Comparison of ENCODE assay signal across 19 cellular contexts in genomic region chr20:64220891-64221527, GRCh38. TPM values are rescaled to one million over a fixed set of nuclear protein-coding genes. Genes with fewer than 3 reads are reported as not detected.
DNase-seq lines count a peak whose midpoint lies in the region; ATAC-seq, FAIRE-seq and TF ChIP-seq lines count a peak whose summit lies in the region.
"Had no signal": no experiment of that assay in that cellular context is flagged by ENCODE, and none has a peak within 500 bp of the region (broad histone marks: within the 10 kb centered on the region; RNA-seq: fewer than 3 reads in every experiment).

No MANE protein-coding gene starts in this region.

- H3K4me2 ChIP-seq in BLaER1 = 0 out of 2 replicates have a peak overlapping the region, but pooled peaks have one; percentile 13
- peak overlapping the region; percentile 70 for H3K4me2 ChIP-seq in K562 (ENCODE audit: insufficient read depth, low read length)

- H3K27ac Mint-ChIP-seq in nephron progenitor cell = peak overlapping the region; percentile 80
- H3K27ac Mint-ChIP-seq: CD4-positive, alpha-beta memory T cell had no signal

- no peak overlapping the region for H3K4me3 Mint-ChIP-seq in nephron progenitor cell
- H3K4me3 Mint-ChIP-seq: CD4-positive, alpha-beta memory T cell had no signal

- H3K27me3 ChIP-seq in BLaER1 = peaks cover 9% of the 10 kb centered on the region; the same call in 1 of the 2 replicates
- H3K27me3 ChIP-seq in K562 (ENCODE audit: control insufficient read depth in 2 of 2, insufficient read depth in 2 of 2, low read length in 2 of 2) = peaks cover 0 to 20% of the 10 kb centered on the region in 2 experiments; a peak in 1 of 5 replicates
- no peaks in the 10 kb centered on the region for H3K27me3 ChIP-seq in vagina
- H3K27me3 ChIP-seq: BE2C had no signal

- H3K27ac ChIP-seq in BLaER1 (no peak overlapping the region), HEK293 (ENCODE audit: extremely low read depth, low read depth, low read length) (no peak overlapping the region), K562 (ENCODE audit: extremely low read depth, low read depth, low read length) (no peak overlapping the region; the same call in 1 of the 3 replicates), vagina (no peak overlapping the region)

- H3K4me1 ChIP-seq in BLaER1 = peaks cover 94% of the 10 kb centered on the region
- H3K4me1 ChIP-seq in HEK293 (ENCODE audit: control insufficient read depth, insufficient read depth, low read length) = no peaks in the 10 kb centered on the region
- H3K4me1 ChIP-seq in K562 (replicated peaks in 1 of 2; ENCODE audit: control insufficient read depth in 2 of 2, insufficient read depth in 2 of 2, low read length in 2 of 2) = peaks cover 54 to 77% of the 10 kb centered on the region in 2 experiments; a peak in 4 of 5 replicates
- H3K4me1 ChIP-seq in vagina = peaks cover 16% of the 10 kb centered on the region

- peak; percentile 90 to 96 (median 92) for DNase-seq in K562 (ENCODE audit: extremely low read depth in 1 of 4, low spot score in 3 of 4)
- DNase-seq in nephron progenitor cell = no peak
- DNase-seq in vagina (ENCODE audit: extremely low spot score in 2 of 2) = no peak
- no peak for DNase-seq in NCI-H510A (lab: John Stamatoyannopoulos, UW)
- DNase-seq: BE2C, DMS79, HCEC 1CT, Karpas-422, NCI-H1105 treated with DMSO at 0.1 percent for 48 hours, NCI-H1694 treated with DMSO at 0.1 percent for 48 hours, NCI-H2171, NCI-H510A treated with DMSO at 0.1 percent for 48 hours, NCI-H82 had no signal

- no TSS peak for BruUV-seq in K562 (replicated peaks; lab: Mats Ljungman, UMichigan)

- H2AFZ ChIP-seq in K562 (ENCODE audit: low read depth, low read length) = no peak overlapping the region

- H3K27me3 Mint-ChIP-seq in nephron progenitor cell (ENCODE audit: low read depth, poor library complexity) = peaks cover 17% of the 10 kb centered on the region
- H3K27me3 Mint-ChIP-seq: CD4-positive, alpha-beta memory T cell had no signal

- no peaks in the 10 kb centered on the region for H3K36me3 ChIP-seq in BLaER1
- H3K36me3 ChIP-seq in HEK293 (ENCODE audit: control insufficient read depth in 2 of 2, insufficient read depth in 1 of 2, low read length in 2 of 2) = no peaks in the 10 kb centered on the region
- no peaks in the 10 kb centered on the region for H3K36me3 ChIP-seq in K562 (ENCODE audit: control insufficient read depth, insufficient read depth, low read length)
- H3K36me3 ChIP-seq in vagina = no peaks in the 10 kb centered on the region

- H3K9me3 Mint-ChIP-seq in nephron progenitor cell = no peaks in the 10 kb centered on the region

- ATAC-seq in K562 = peak; percentile 83
- no peak for ATAC-seq in HG02938 (IDR thresholded peaks at IDR 0.05; ENCODE audit: unreplicated experiment)

- H4K20me1 ChIP-seq in BLaER1 (no peaks in the 10 kb centered on the region), K562 (replicated peaks; ENCODE audit: control insufficient read depth, insufficient read depth, low read length) (no peaks in the 10 kb centered on the region)

- FAIRE-seq in K562 (lab: Jason Lieb, UNC) = peak; percentile 98
- FAIRE-seq: D721Med had no signal

- TF ChIP-seq CTCF in HEK293 (tag by site-specific recombination; IDR thresholded peaks at IDR 0.05) (no peak), K562 (IDR thresholded peaks at IDR 0.05 in 2 of 3, conservative IDR thresholded peaks at IDR 0.05 in 1 of 3; ENCODE audit: insufficient read depth in 2 of 3, low read depth in 1 of 3, low read length in 3 of 3) (no peak), nephron progenitor cell (IDR thresholded peaks at IDR 0.05) (no peak), vagina (IDR thresholded peaks at IDR 0.05) (no peak)

- no peaks in the 10 kb centered on the region for H3K9me3 ChIP-seq in BLaER1
- no peaks in the 10 kb centered on the region for H3K9me3 ChIP-seq in HEK293 (ENCODE audit: control insufficient read depth, insufficient read depth, low read depth, low read length)
- H3K9me3 ChIP-seq in K562 (replicated peaks; ENCODE audit: control insufficient read depth, insufficient read depth, low read depth, low read length) = no peaks in the 10 kb centered on the region
- no peaks in the 10 kb centered on the region for H3K9me3 ChIP-seq in vagina
- H3K9me3 ChIP-seq: BE2C had no signal

- H3K9me1 ChIP-seq in K562 (ENCODE audit: control insufficient read depth, insufficient read depth, low read length) = peaks cover 3% of the 10 kb centered on the region

- TF ChIP-seq POLR2A in K562 (conservative IDR thresholded peaks at IDR 0.05) = no peak
- TF ChIP-seq POLR2A in vagina (IDR thresholded peaks at IDR 0.05) = no peak

- CTCF ChIA-PET in HEK293 (lab: Yijun Ruan, JAX) (no interaction called here), K562 (lab: Yijun Ruan, JAX; ENCODE audit: low intra/inter-chr PET ratio) (no interaction called here)

- TF ChIP-seq RAD21 in K562 (CRISPR knock-in tag; conservative IDR thresholded peaks at IDR 0.05 in 1 of 2, IDR thresholded peaks at IDR 0.05 in 1 of 2) = no peak

- no peaks in the 10 kb centered on the region for H3K79me2 ChIP-seq in K562 (ENCODE audit: control insufficient read depth, insufficient read depth, low read length)

- no peaks in the 10 kb centered on the region for H3K36me3 Mint-ChIP-seq in nephron progenitor cell (ENCODE audit: low read depth)
- H3K36me3 Mint-ChIP-seq: CD4-positive, alpha-beta memory T cell had no signal

- H3K4me3 ChIP-seq in BLaER1 = no peak overlapping the region
- no peak overlapping the region for H3K4me3 ChIP-seq in HEK293 (ENCODE audit: low read depth, low read length)
- no peak overlapping the region for H3K4me3 ChIP-seq in K562
- no peak overlapping the region for H3K4me3 ChIP-seq in vagina

- intact Hi-C loops in K562 (cut with micrococcal nuclease) (no loop called here), vagina (cut with DNase I) (no loop called here)

- peaks cover 52% of the 10 kb centered on the region for H3K4me1 Mint-ChIP-seq in nephron progenitor cell

- in situ Hi-C loops in K562 (cut with MboI) = no loop called here

- H3K9ac ChIP-seq in BLaER1 (no peak overlapping the region), K562 (ENCODE audit: insufficient read depth in 1 of 2, low read depth in 2 of 2, low read length in 2 of 2) (no peak overlapping the region)

- peak; percentile 95 for TF ChIP-seq EP300 in K562 (IDR thresholded peaks at IDR 0.05; ENCODE audit: low read length)

- POLR2A ChIA-PET in HEK293 (lab: Yijun Ruan, JAX) = no interaction called here
- POLR2A ChIA-PET in K562 (lab: Yijun Ruan, JAX) = interaction anchor here (0.7 to 0.9 kb wide), 2 partner anchors 8 to 228 kb away, joined by 3 to 4 read pairs; no protein-coding TSS in a partner anchor

- 2% methylated on average over 15 of the region's 17 CpGs for WGBS in K562 (ENCODE audit: insufficient coverage, low coverage, missing lambda C conversion rate)

TF ChIP-seq in HEK293, 187 proteins besides CTCF, POLR2A, EP300 and RAD21 (continues in another document):
- TF ChIP-seq ZNF529 (tag by site-specific recombination; IDR thresholded peaks at IDR 0.05; ENCODE audit: insufficient replicate concordance) (no peak), KLF9 (tag by site-specific recombination; IDR thresholded peaks at IDR 0.05; ENCODE audit: low read depth) (peak; percentile 39; the same call in 1 of the 2 replicates), WT1 (tag by site-specific recombination; IDR thresholded peaks at IDR 0.05) (no peak)

RNA-seq across cellular contexts. Expression of gene PCMTD2, which starts 34.5 kb away (rescaled TPM):
- total RNA-seq in K562 (2011; cell fraction: chromatin; rRNA removed; ENCODE audit: low replicate concordance) = 50.4 and 99.7 TPM in 2 replicates
- 29.4 and 29.6 TPM in 2 replicates for total RNA-seq in K562 (2011; cell fraction: nucleolus; rRNA removed)
- total RNA-seq in K562 (2011; cell fraction: nucleoplasm; rRNA removed) = 45.9 and 53.0 TPM in 2 replicates
- total RNA-seq in K562 (2014; rRNA removed) (27.9 and 28.4 TPM in 2 replicates), K562 (2014; rRNA removed; fragmentation: Illumina TruSeq; extraction: Trizol) (25.4 and 28.4 TPM in 2 replicates), K562 (2015; rRNA removed; fragmentation: Illumina TruSeq; extraction: Trizol) (13.4 and 15.8 TPM in 2 replicates), K562 (2021) (32.8 and 33.0 TPM in 2 replicates), vagina (45.2 TPM)
- polyA plus RNA-seq in K562 (2011; rRNA removed) (36.7 and 49.3 TPM in 2 replicates), K562 (2014; fragmentation: Illumina TruSeq; extraction: Trizol) (24.9 and 34.9 TPM in 2 replicates), K562 (2014; fragmentation: Nextera tagmentation; extraction: Ambion mirVana) (10 to 100 TPM; 11.3 to 18.1 TPM), K562 (2014; rRNA removed) (33.0 and 36.9 TPM in 2 replicates)
- polyA plus RNA-seq in K562 (2011; cell fraction: cytosol; rRNA removed) = 11.9 and 21.9 TPM in 2 replicates
- 58.9 and 69.0 TPM in 2 replicates for polyA plus RNA-seq in K562 (2011; cell fraction: nucleus; rRNA removed)
- 23.1 and 24.6 TPM in 2 replicates for polyA plus RNA-seq in K562 (2012)
- 27.2 and 35.6 TPM in 2 replicates for polyA minus RNA-seq in K562 (2011; rRNA and poly(A)+ RNA removed)
- 12.0 and 18.8 TPM in 2 replicates for polyA minus RNA-seq in K562 (2011; cell fraction: cytosol; rRNA and poly(A)+ RNA removed)
- polyA minus RNA-seq in K562 (2011; cell fraction: nucleus; rRNA and poly(A)+ RNA removed) = 13.5 and 22.7 TPM in 2 replicates

RNA-seq across cellular contexts. Expression of gene MYT1, which starts 56.8 kb away (rescaled TPM):
- total RNA-seq in K562 (2011; cell fraction: chromatin; rRNA removed; ENCODE audit: low replicate concordance) = 0.14 TPM in 1 of 2 replicates, not detected in the other
- total RNA-seq in K562 (2011; cell fraction: nucleolus; rRNA removed) = 0.26 TPM in 1 of 2 replicates, not detected in the other
- not detected in 2 replicates for total RNA-seq in K562 (2011; cell fraction: nucleoplasm; rRNA removed)
- total RNA-seq in K562 (2014; rRNA removed) = 0.12 TPM in 1 of 2 replicates, not detected in the other
- total RNA-seq in K562 (2014; rRNA removed; fragmentation: Illumina TruSeq; extraction: Trizol) = 0.04 TPM in 1 of 2 replicates, not detected in the other
- not detected in 2 replicates for total RNA-seq in K562 (2015; rRNA removed; fragmentation: Illumina TruSeq; extraction: Trizol)
- total RNA-seq in K562 (2021) = 0.02 TPM in 1 of 2 replicates, not detected in the other
- polyA plus RNA-seq in K562 (2011; rRNA removed) = 0.10 and 0.12 TPM in 2 replicates
- 0.03 and 0.13 TPM in 2 replicates for polyA plus RNA-seq in K562 (2011; cell fraction: cytosol; rRNA removed)
- 0.04 and 0.17 TPM in 2 replicates for polyA plus RNA-seq in K562 (2011; cell fraction: nucleus; rRNA removed)
- 0.04 and 0.07 TPM in 2 replicates for polyA plus RNA-seq in K562 (2012)
- polyA plus RNA-seq in K562 (2014; fragmentation: Illumina TruSeq; extraction: Trizol) = 0.12 TPM in 1 of 2 replicates, not detected in the other
- under 1 TPM in 1 of 2 experiments, not detected in 1; 0.06 TPM for polyA plus RNA-seq in K562 (2014; fragmentation: Nextera tagmentation; extraction: Ambion mirVana)
- 0.05 TPM in 1 of 2 replicates, not detected in the other for polyA plus RNA-seq in K562 (2014; rRNA removed)
- polyA minus RNA-seq in K562 (2011; rRNA and poly(A)+ RNA removed) = 0.07 and 0.09 TPM in 2 replicates
- polyA minus RNA-seq in K562 (2011; cell fraction: cytosol; rRNA and poly(A)+ RNA removed) = not detected in 2 replicates
- 0.11 TPM in 1 of 2 replicates, not detected in the other for polyA minus RNA-seq in K562 (2011; cell fraction: nucleus; rRNA and poly(A)+ RNA removed)
- total RNA-seq in vagina = not detected
- total RNA-seq: CD4-positive, alpha-beta memory T cell had no signal
- polyA plus RNA-seq: AG04450; CD4-positive, alpha-beta memory T cell had no signal

Comparison
In these comparisons a context has a peak if more than half of its experiments do, and no peak if none do; other contexts are left out.
1. DNase-seq: peak in K562 (4 of 4); none in nephron progenitor cell (single experiment), vagina (0 of 2) and NCI-H510A (single experiment).